ENCODE assay signal across 26 cellular contexts in the genomic region with DNA sequence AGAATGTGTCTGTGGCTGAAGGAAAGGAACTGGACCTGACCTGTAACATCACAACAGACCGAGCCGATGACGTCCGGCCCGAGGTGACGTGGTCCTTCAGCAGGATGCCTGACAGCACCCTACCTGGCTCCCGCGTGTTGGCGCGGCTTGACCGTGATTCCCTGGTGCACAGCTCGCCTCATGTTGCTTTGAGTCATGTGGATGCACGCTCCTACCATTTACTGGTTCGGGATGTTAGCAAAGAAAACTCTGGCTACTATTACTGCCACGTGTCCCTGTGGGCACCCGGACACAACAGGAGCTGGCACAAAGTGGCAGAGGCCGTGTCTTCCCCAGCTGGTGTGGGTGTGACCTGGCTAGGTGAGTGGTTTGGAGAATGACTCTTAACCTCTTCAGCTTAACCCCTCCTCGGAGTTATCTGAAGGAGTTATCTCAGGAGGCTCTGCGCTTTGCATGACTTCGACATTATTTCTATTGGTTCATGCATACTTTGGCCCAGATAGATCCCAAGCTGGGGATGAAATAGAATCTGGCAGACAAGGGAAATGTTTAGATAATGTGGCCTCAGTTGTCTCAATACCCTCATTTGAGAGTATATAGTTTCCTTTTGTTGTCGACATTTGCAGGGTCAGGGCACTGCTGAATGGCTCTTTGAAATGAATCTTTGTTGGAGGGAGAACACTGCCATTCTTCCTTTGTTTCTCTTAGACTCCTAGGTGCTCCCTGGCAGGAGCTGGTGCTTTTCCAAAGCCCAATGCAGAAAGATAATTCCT. TPM values are rescaled to one million over a fixed set of nuclear protein-coding genes. Genes with fewer than 3 reads are reported as not detected.
A peak's percentile ranks its signal among the peaks of the same experiment; 100 is the strongest.
DNase-seq lines count a peak whose midpoint lies in the region; ATAC-seq, FAIRE-seq and TF ChIP-seq lines count a peak whose summit lies in the region.
"Had no signal": no experiment of that assay in that cellular context is flagged by ENCODE, and none has a peak within 500 bp of the region (broad histone marks: within the 10 kb centered on the region; RNA-seq: fewer than 3 reads in every experiment).

No MANE protein-coding gene starts in this region.

- H2BK20ac ChIP-seq in H1 (ENCODE audit: low read length): no peak overlapping the region

- no peaks in the 10 kb centered on the region for H3K9me3 ChIP-seq in HAP-1
- H3K9me3 ChIP-seq in H1 (ENCODE audit: insufficient read depth in 2 of 2, low read depth in 1 of 2, low read length in 1 of 2): no peaks in the 10 kb centered on the region
- H3K9me3 ChIP-seq in gastrocnemius medialis: no peaks in the 10 kb centered on the region
- no peaks in the 10 kb centered on the region for H3K9me3 ChIP-seq in small intestine (ENCODE audit: control insufficient read depth, low read depth)
- H3K9me3 ChIP-seq: Caco-2, colonic mucosa, esophagus squamous epithelium, prostate gland had no signal

- H3K79me1 ChIP-seq in H1 (ENCODE audit: low read depth, low read length): peaks cover 2% of the 10 kb centered on the region; the same call in 1 of the 2 replicates

- no peak for TF ChIP-seq CTCF in H1 (IDR thresholded peaks at IDR 0.05; ENCODE audit: control extremely low read depth in 1 of 3, insufficient read depth in 1 of 3, low read depth in 1 of 3, low read length in 3 of 3)
- TF ChIP-seq CTCF in gastrocnemius medialis (IDR thresholded peaks at IDR 0.05 in 4 of 5, conservative IDR thresholded peaks at IDR 0.05 in 1 of 5): no peak

- in situ Hi-C loops in HAP-1 (cut with MboI; ENCODE audit: low sequenced_read_pairs) (no loop called here), gastrocnemius medialis (cut with MboI; ENCODE audit: low sequenced_read_pairs in 4 of 4) (no loop called here)

- CTCF ChIA-PET in H1 (lab: Charles Lee; ENCODE audit: partially characterized antibody): interaction anchor here (0.7 to 2.1 kb wide), 5 partner anchors 15 to 225 kb away, joined by 3 to 6 read pairs (median 3); no protein-coding TSS in a partner anchor

- H3K9ac ChIP-seq in H1 (replicated peaks in 1 of 4; ENCODE audit: extremely low read depth in 1 of 4, low read depth in 3 of 4, low read length in 3 of 4): no peak overlapping the region

- H3K4me1 ChIP-seq in HAP-1 (peaks cover 65% of the 10 kb centered on the region), H1 (replicated peaks in 1 of 4; ENCODE audit: control insufficient read depth in 3 of 4, insufficient read depth in 4 of 4, low read length in 3 of 4) (peaks cover 0 to 4% (median 3%) of the 10 kb centered on the region in 4 experiments; a peak in 3 of 7 replicates), gastrocnemius medialis (peaks cover 0 to 13% of the 10 kb centered on the region in 2 donors), small intestine (ENCODE audit: control insufficient read depth in 2 of 2, insufficient read depth in 1 of 2, low read depth in 1 of 2, low read length in 1 of 2) (no peaks in the 10 kb centered on the region)
- H3K4me1 ChIP-seq: Caco-2, colonic mucosa, prostate gland had no signal

- H3K36me3 ChIP-seq in HAP-1 (replicated peaks) (peaks cover 22% of the 10 kb centered on the region), H1 (ENCODE audit: control insufficient read depth in 2 of 4, insufficient read depth in 4 of 4, low read length in 3 of 4) (peaks cover 0 to 14% (median 2%) of the 10 kb centered on the region in 4 experiments; a peak in 5 of 8 replicates), gastrocnemius medialis (no peaks in the 10 kb centered on the region), small intestine (ENCODE audit: control insufficient read depth in 2 of 2, insufficient read depth in 2 of 2, low read length in 2 of 2) (peaks cover 3 to 8% of the 10 kb centered on the region in 2 donors)
- H3K36me3 ChIP-seq: colonic mucosa, prostate gland had no signal

- H3K56ac ChIP-seq in H1 (replicated peaks; ENCODE audit: insufficient read length, low read depth, low read length): no peak overlapping the region

- peak; percentile 45 to 52 for ATAC-seq in gastrocnemius medialis
- ATAC-seq: activated CD8-positive, alpha-beta T cell treated with anti-CD3 and anti-CD28 coated beads for 36 hours; activated T-helper 17 cell treated with anti-CD3 and anti-CD28 coated beads, Interleukin-2, amount 50 U/mL, for 72 hours; stimulated activated naive CD8-positive, alpha-beta T cell treated with anti-CD3 and anti-CD28 coated beads, Interleukin-15, amount 100 ng/mL, for 72 hours had no signal

- TF ChIP-seq RAD21 in H1 (IDR thresholded peaks at IDR 0.05 in 1 of 2, conservative IDR thresholded peaks at IDR 0.05 in 1 of 2; ENCODE audit: low read depth in 2 of 2, low read length in 2 of 2): no peak

- no peak overlapping the region for H2AFZ ChIP-seq in H1 (ENCODE audit: low read length)

- WGBS in H1 (ENCODE audit: extremely low coverage in 1 of 2, insufficient coverage in 1 of 2, insufficient read length in 1 of 2, insufficient replicate concordance in 2 of 2, low coverage in 1 of 2, low lambda C conversion rate in 2 of 2, missing lambda C conversion rate in 1 of 2), 2 experiments: 89% methylated on average over 21 of the region's 21 CpGs; no CpG with 5 or more reads in 1 of the 2 experiments
- 92 to 94% (median 92%) methylated on average over 21 of the region's 21 CpGs for WGBS in small intestine, 3 donors

- H3K4ac ChIP-seq in H1 (replicated peaks; ENCODE audit: insufficient read length, low read depth, low read length): no peak overlapping the region

- intact Hi-C loops in gastrocnemius medialis (cut with DNase I; ENCODE audit: low total_unique reads): no loop called here

- H3K27ac ChIP-seq in H1 (ENCODE audit: low read depth, low read length): no peak overlapping the region
- no peak overlapping the region for H3K27ac ChIP-seq in gastrocnemius medialis
- no peak overlapping the region for H3K27ac ChIP-seq in small intestine (ENCODE audit: low read depth in 1 of 2, low read length in 1 of 2)
- H3K27ac ChIP-seq: colonic mucosa, prostate gland, SK-N-MC had no signal

- no peaks in the 10 kb centered on the region for H3K23me2 ChIP-seq in H1 (ENCODE audit: low read depth, low read length)

- POLR2A ChIA-PET in H1 (lab: Charles Lee; ENCODE audit: partially characterized antibody): no interaction called here

- H3K27me3 ChIP-seq in HAP-1 (ENCODE audit: low read depth) (no peaks in the 10 kb centered on the region), H1 (replicated peaks in 1 of 4; ENCODE audit: control insufficient read depth in 3 of 4, extremely low read depth in 1 of 4, insufficient read depth in 3 of 4, low read length in 3 of 4) (no peaks in the 10 kb centered on the region), gastrocnemius medialis (peaks cover 0 to 5% (median 0%) of the 10 kb centered on the region in 3 donors), small intestine (ENCODE audit: control insufficient read depth in 2 of 2, insufficient read depth in 2 of 2, low read length in 2 of 2) (no peaks in the 10 kb centered on the region)
- H3K27me3 ChIP-seq: colonic mucosa, esophagus squamous epithelium had no signal

- no peak overlapping the region for H4K8ac ChIP-seq in H1 (ENCODE audit: extremely low read depth, insufficient read depth, low read length)

- no peak overlapping the region for H3K4me3 ChIP-seq in HAP-1
- no peak overlapping the region for H3K4me3 ChIP-seq in H1 (ENCODE audit: extremely low read depth in 1 of 4, insufficient read depth in 2 of 4, low read depth in 3 of 4, low read length in 4 of 4)
- H3K4me3 ChIP-seq in gastrocnemius medialis: no peak overlapping the region
- no peak overlapping the region for H3K4me3 ChIP-seq in small intestine (ENCODE audit: low read depth in 1 of 2, low read length in 2 of 2)
- H3K4me3 ChIP-seq: colonic mucosa, esophagus squamous epithelium, lung, prostate gland, SK-N-MC, skin epidermis had no signal

- TF ChIP-seq EP300 in H1 (IDR thresholded peaks at IDR 0.05; ENCODE audit: borderline replicate concordance in 1 of 2, low read depth in 2 of 2, low read length in 2 of 2): no peak

- DNase-seq in HAP-1 (ENCODE audit: low spot score in 2 of 2): peak; percentile 48 to 92
- DNase-seq in H1 (ENCODE audit: low read depth in 1 of 2, low spot score in 2 of 2): peak in 1 of 2 experiments; percentile 22
- peak; percentile 26 for DNase-seq in midbrain (lab: John Stamatoyannopoulos, UW)
- DNase-seq in gastrocnemius medialis: peak; percentile 8 to 25
- DNase-seq in small intestine: no peak
- no peak for DNase-seq in SHP77 treated with DMSO at 0.1 percent for 48 hours (lab: John Stamatoyannopoulos, UW)
- no peak for DNase-seq in NCI-H1092 treated with DMSO at 0.1 percent for 48 hours (lab: John Stamatoyannopoulos, UW)
- no peak for DNase-seq in ecto neural progenitor cell (ENCODE audit: low spot score)
- DNase-seq: activated CD4-positive, alpha-beta T cell treated with anti-CD3 and anti-CD28 coated beads for 1 hour; activated CD8-positive, alpha-beta T cell treated with anti-CD3 and anti-CD28 coated beads for 36 hours; Caco-2; colonic mucosa; DMS79; esophagus squamous epithelium; GDM1; Karpas-422; NCI-H1436 treated with DMSO at 0.1 percent for 48 hours; NCI-H446 treated with DMSO at 0.1 percent for 48 hours; NCI-H82; stimulated activated naive CD8-positive, alpha-beta T cell treated with anti-CD3 and anti-CD28 coated beads, Interleukin-15, amount 100 ng/mL, for 72 hours had no signal

- no peaks in the 10 kb centered on the region for H4K20me1 ChIP-seq in H1 (replicated peaks in 1 of 2; ENCODE audit: control insufficient read depth in 1 of 2, insufficient read depth in 2 of 2, low read length in 2 of 2)

- no peaks in the 10 kb centered on the region; a peak in 1 of 4 replicates for H3K79me2 ChIP-seq in H1 (ENCODE audit: control insufficient read depth in 1 of 2, insufficient read depth in 2 of 2, low read length in 2 of 2)

- H2BK120ac ChIP-seq in H1 (replicated peaks; ENCODE audit: low read depth, low read length): no peak overlapping the region

- no peak overlapping the region for H4K5ac ChIP-seq in H1 (ENCODE audit: insufficient read length, low read depth, low read length)

- H3K4me2 ChIP-seq in H1 (ENCODE audit: insufficient read depth in 1 of 2, low read depth in 2 of 2, low read length in 2 of 2): peak overlapping the region in 1 of 2 experiments; percentile 16; a peak in 1 of 4 replicates

- no peak for TF ChIP-seq POLR2A in H1 (IDR thresholded peaks at IDR 0.05; ENCODE audit: control extremely low read depth in 1 of 2, low read depth in 2 of 2, low read length in 2 of 2)
- no peak for TF ChIP-seq POLR2A in gastrocnemius medialis (IDR thresholded peaks at IDR 0.05)

- FAIRE-seq in H1 (lab: Jason Lieb, UNC) (no peak), small intestine (lab: Jason Lieb, UNC) (no peak)
- FAIRE-seq: H54 had no signal

- H2BK15ac ChIP-seq in H1 (ENCODE audit: low read length): no peak overlapping the region

- H3K18ac ChIP-seq in H1 (ENCODE audit: extremely low read depth, low read length): no peak overlapping the region

- no peak overlapping the region for H3K23ac ChIP-seq in H1 (ENCODE audit: insufficient read length)

- H3K14ac ChIP-seq in H1 (ENCODE audit: insufficient read length): no peak overlapping the region

- H4K91ac ChIP-seq in H1 (replicated peaks; ENCODE audit: insufficient read length, low read length): no peak overlapping the region

- H2BK12ac ChIP-seq in H1 (ENCODE audit: low read depth, low read length): peak overlapping the region; percentile 2; the same call in 1 of the 2 replicates

- no peak overlapping the region for H2AK5ac ChIP-seq in H1 (ENCODE audit: low read depth, low read length)

- H2BK5ac ChIP-seq in H1 (ENCODE audit: low read depth, low read length): no peak overlapping the region

RNA-seq across cellular contexts. Expression of a gene that starts 39.7 kb away (rescaled TPM):
- total RNA-seq in H1 (2021; fragmentation: NEBNext Ultra II Directional; extraction: Animal tissue kit (Norgen Biotek cat#: 25700)): 32.6 TPM in 2 replicates
- polyA plus RNA-seq in H1 (2011; rRNA removed): 11.9 and 13.0 TPM in 2 replicates
- 13.0 TPM for polyA plus RNA-seq in H1 (2011; cell fraction: cytosol; rRNA removed)
- 14.0 TPM for polyA plus RNA-seq in H1 (2011; cell fraction: nucleus; rRNA removed)
- 18.0 to 23.3 TPM (median 18.6 TPM) in 4 replicates for polyA plus RNA-seq in H1 (2012, experiment 1 of 2)
- polyA plus RNA-seq in H1 (2012, experiment 2 of 2): 7.5 TPM
- 53.5 TPM for polyA plus RNA-seq in H1 (2013, experiment 1 of 2)
- 52.9 TPM for polyA plus RNA-seq in H1 (2013, experiment 2 of 2)
- polyA minus RNA-seq in H1 (2011; rRNA and poly(A)+ RNA removed): 37.7 and 40.5 TPM in 2 replicates
- polyA minus RNA-seq in H1 (2011; cell fraction: cytosol; rRNA and poly(A)+ RNA removed): 18.0 TPM
- 27.7 TPM for polyA minus RNA-seq in H1 (2011; cell fraction: nucleus; rRNA and poly(A)+ RNA removed)
- 10 to 100 TPM in 1 of 4 donors, 1 to 10 TPM in 3; 1.5 to 18.1 (median 2.9) TPM for total RNA-seq in gastrocnemius medialis
- polyA plus RNA-seq in small intestine: 10 to 100 TPM; 12.7 to 26.9 (median 16.8) TPM

RNA-seq across cellular contexts. Expression of a gene that starts 52.2 kb away (rescaled TPM):
- 1.1 and 1.4 TPM in 2 replicates for total RNA-seq in H1 (2021; fragmentation: NEBNext Ultra II Directional; extraction: Animal tissue kit (Norgen Biotek cat#: 25700))
- 1.2 and 1.5 TPM in 2 replicates for polyA plus RNA-seq in H1 (2011; rRNA removed)
- polyA plus RNA-seq in H1 (2011; cell fraction: cytosol; rRNA removed): 1.2 TPM
- 4.7 TPM for polyA plus RNA-seq in H1 (2011; cell fraction: nucleus; rRNA removed)
- 1.4 to 3.0 TPM (median 2.1 TPM) in 4 replicates for polyA plus RNA-seq in H1 (2012, experiment 1 of 2)
- 0.07 TPM for polyA plus RNA-seq in H1 (2012, experiment 2 of 2)
- 1.9 TPM for polyA plus RNA-seq in H1 (2013, experiment 1 of 2)
- polyA plus RNA-seq in H1 (2013, experiment 2 of 2): 2.0 TPM
- polyA minus RNA-seq in H1 (2011; rRNA and poly(A)+ RNA removed): 1.8 and 3.2 TPM in 2 replicates
- polyA minus RNA-seq in H1 (2011; cell fraction: cytosol; rRNA and poly(A)+ RNA removed): 1.0 TPM
- polyA minus RNA-seq in H1 (2011; cell fraction: nucleus; rRNA and poly(A)+ RNA removed): 3.8 TPM
- under 1 TPM in 1 of 4 donors, not detected in 3; 0.10 TPM for total RNA-seq in gastrocnemius medialis
- polyA plus RNA-seq in small intestine: 1 to 10 TPM; 1.3 to 6.2 (median 1.6) TPM

Comparison
In these comparisons a context has a peak if more than half of its experiments do, and no peak if none do; other contexts are left out.
1. DNase-seq: peak in HAP-1 (2 of 2), midbrain (single experiment) and gastrocnemius medialis (2 of 2); none in small intestine (single experiment), SHP77 treated with DMSO at 0.1 percent for 48 hours (single experiment), NCI-H1092 treated with DMSO at 0.1 percent for 48 hours (single experiment) and ecto neural progenitor cell (single experiment).